Comparison of ENCODE assay signal across 15 cellular contexts in genomic region chr6:41784581-41785171, GRCh38. TPM values are rescaled to one million over a fixed set of nuclear protein-coding genes. Genes with fewer than 3 reads are reported as not detected.
DNase-seq lines count a peak whose midpoint lies in the region; ATAC-seq, FAIRE-seq and TF ChIP-seq lines count a peak whose summit lies in the region.
"Had no signal": no experiment of that assay in that cellular context is flagged by ENCODE, and none has a peak within 500 bp of the region (broad histone marks: within the 10 kb centered on the region; RNA-seq: fewer than 3 reads in every experiment).

No MANE protein-coding gene starts in this region.

- no peaks in the 10 kb centered on the region for H4K20me1 ChIP-seq in GM12878 (ENCODE audit: control insufficient read depth, insufficient read depth)

- SMC1A ChIA-PET in GM12878 (lab: Charles Lee; ENCODE audit: uncharacterized antibody, unreplicated experiment), result interaction anchor here (0.6 to 5.6 kb wide), 10 partner anchors 10 to 431 kb away, joined by 3 to 54 read pairs (median 3); partner anchors contain the start of genes BYSL and MED20

- TF ChIP-seq POLR2A in GM12878 (IDR thresholded peaks at IDR 0.05; ENCODE audit: low read depth, low read length), result no peak

- FAIRE-seq in GM12878 (lab: Jason Lieb, UNC), result no peak
- FAIRE-seq: islet of Langerhans had no signal

- POLR2A ChIA-PET in CD8-positive, alpha-beta T cell (lab: Charles Lee), result no interaction called here
- POLR2A ChIA-PET in GM12878 (lab: Charles Lee), result no interaction called here

- H3K36me3 ChIP-seq in CD8-positive, alpha-beta T cell (ENCODE audit: insufficient read depth, low read length), result peaks cover 7% of the 10 kb centered on the region
- H3K36me3 ChIP-seq in GM12878 (ENCODE audit: control insufficient read depth in 2 of 2, insufficient read depth in 2 of 2, low read length in 1 of 2), result peaks cover 0 to 7% of the 10 kb centered on the region in 2 experiments; a peak in 2 of 4 replicates
- H3K36me3 ChIP-seq: uterus had no signal

- H3K27me3 ChIP-seq in CD8-positive, alpha-beta T cell (ENCODE audit: insufficient read depth, low read length), result no peaks in the 10 kb centered on the region
- no peaks in the 10 kb centered on the region for H3K27me3 ChIP-seq in GM12878 (replicated peaks in 1 of 2; ENCODE audit: control insufficient read depth in 2 of 2, insufficient read depth in 2 of 2, low read length in 1 of 2)
- H3K27me3 ChIP-seq: esophagus muscularis mucosa, uterus had no signal

- H3K9me3 Mint-ChIP-seq in CD8-positive, alpha-beta T cell, result no peaks in the 10 kb centered on the region
- no peaks in the 10 kb centered on the region for H3K9me3 Mint-ChIP-seq in nephron

- H3K4me1 Mint-ChIP-seq in CD8-positive, alpha-beta T cell (ENCODE audit: low read depth), result peaks cover 24% of the 10 kb centered on the region
- peaks cover 31% of the 10 kb centered on the region for H3K4me1 Mint-ChIP-seq in nephron

- TF ChIP-seq EP300 in GM12878 (IDR thresholded peaks at IDR 0.05; ENCODE audit: borderline replicate concordance in 1 of 2, control insufficient read depth in 1 of 2, low read depth in 2 of 2, low read length in 2 of 2), result no peak

- no peak overlapping the region for H3K4me3 ChIP-seq in CD8-positive, alpha-beta T cell (ENCODE audit: low read depth, low read length)
- no peak overlapping the region for H3K4me3 ChIP-seq in GM12878
- H3K4me3 ChIP-seq: esophagus muscularis mucosa, GM23248, uterus had no signal

- no peak overlapping the region for H3K27ac ChIP-seq in CD8-positive, alpha-beta T cell (ENCODE audit: low read depth, low read length)
- no peak overlapping the region for H3K27ac ChIP-seq in GM12878 (ENCODE audit: control insufficient read depth, insufficient read depth)
- H3K27ac ChIP-seq: GM23248 had no signal

- H3K36me3 Mint-ChIP-seq in CD8-positive, alpha-beta T cell, result peaks cover 17% of the 10 kb centered on the region
- H3K36me3 Mint-ChIP-seq in nephron (ENCODE audit: low read depth), result peaks cover 11% of the 10 kb centered on the region

- H2AFZ ChIP-seq in GM12878 (ENCODE audit: control insufficient read depth, low read depth, low read length), result no peak overlapping the region
- H2AFZ ChIP-seq: GM23248 had no signal

- 69% methylated on average over 5 of the region's 5 CpGs for WGBS in GM12878 (ENCODE audit: insufficient coverage, insufficient replicate concordance, low lambda C conversion rate, missing lambda C conversion rate)

- in situ Hi-C loops in GM12878 (cut with MboI), result loop anchor here (5.0 kb wide), 1 partner anchor 258 kb away; no protein-coding TSS in a partner anchor

- no peak for ATAC-seq in CD8-positive, alpha-beta T cell
- no peak for ATAC-seq in GM12878

- no peak for TF ChIP-seq RAD21 in GM12878 (IDR thresholded peaks at IDR 0.05; ENCODE audit: insufficient read depth, low read depth, low read length)

- H3K27me3 Mint-ChIP-seq in CD8-positive, alpha-beta T cell (ENCODE audit: low read depth), result peaks cover 4% of the 10 kb centered on the region
- H3K27me3 Mint-ChIP-seq in nephron (ENCODE audit: low read depth), result no peaks in the 10 kb centered on the region

- RAD21 ChIA-PET in GM12878 (lab: Charles Lee; ENCODE audit: unreplicated experiment), result interaction anchor here (0.6 to 5.0 kb wide), 7 partner anchors 52 to 380 kb away, joined by 3 to 80 read pairs (median 3); partner anchors contain the start of genes BYSL and MED20

- no peak overlapping the region for H3K4me2 ChIP-seq in GM12878 (ENCODE audit: control insufficient read depth, insufficient read depth)

- peak overlapping the region; percentile 49 for H3K4me3 Mint-ChIP-seq in CD8-positive, alpha-beta T cell
- H3K4me3 Mint-ChIP-seq in nephron, result peak overlapping the region; percentile 92 to 99 (median 93)

- H3K9ac ChIP-seq in GM12878 (ENCODE audit: control insufficient read depth, insufficient read depth, low read length), result no peak overlapping the region
- H3K9ac ChIP-seq: GM23248 had no signal

- peaks cover 16% of the 10 kb centered on the region for H3K4me1 ChIP-seq in CD8-positive, alpha-beta T cell (ENCODE audit: insufficient read depth, low read length)
- H3K4me1 ChIP-seq in GM12878 (ENCODE audit: control insufficient read depth, insufficient read depth, low read length), result peaks cover 30% of the 10 kb centered on the region

- TF ChIP-seq CTCF in CD8-positive, alpha-beta T cell (IDR thresholded peaks at IDR 0.05), result no peak
- TF ChIP-seq CTCF in GM12878 (IDR thresholded peaks at IDR 0.05 in 2 of 3, conservative IDR thresholded peaks at IDR 0.05 in 1 of 3; ENCODE audit: control insufficient read depth in 2 of 3, extremely low read depth in 1 of 3, insufficient read depth in 1 of 3, low read depth in 3 of 3, low read length in 3 of 3) (no peak), nephron (IDR thresholded peaks at IDR 0.05; ENCODE audit: unreplicated experiment in 3 of 3) (no peak)

- no peak overlapping the region for H3K27ac Mint-ChIP-seq in CD8-positive, alpha-beta T cell
- H3K27ac Mint-ChIP-seq in nephron, result peak overlapping the region in 1 of 3 experiments; percentile 17

- CTCF ChIA-PET in CD8-positive, alpha-beta T cell (lab: Charles Lee), result interaction anchor here (0.8 to 9.7 kb wide), 9 partner anchors 8 to 432 kb away, joined by 3 to 153 read pairs (median 4); partner anchors contain the start of genes BYSL, MED20, TAF8 and USP49
- CTCF ChIA-PET in GM12878 (lab: Yijun Ruan, JAX), result interaction anchor here (0.9 to 8.3 kb wide), 10 partner anchors 9 to 478 kb away, joined by 3 to 141 read pairs (median 5); partner anchors contain the start of genes BYSL, MED20 and TAF8

- no TSS peak for BruUV-seq in GM12878 (replicated peaks; lab: Mats Ljungman, UMichigan)

- intact Hi-C loops in CD8-positive, alpha-beta T cell (cut with DNase I, micrococcal nuclease), result loop anchor here (5.0 to 10.0 kb wide), 8 partner anchors 153 to 1793 kb away; partner anchors contain the start of genes POLH (in 2 of the 2), XPO5 (in 2 of the 2), KLC4 (in 1 of the 2) and LRRC73 (in 1 of the 2)
- intact Hi-C loops in GM12878 (cut with micrococcal nuclease; ENCODE audit: unreplicated experiment), result loop anchor here (5.0 kb wide), 4 partner anchors 113 to 778 kb away; partner anchors contain the start of genes BYSL, MED20, UBR2 and USP49

- DNase-seq in CD8-positive, alpha-beta T cell, result no peak
- DNase-seq in HT-29 (ENCODE audit: low spot score) (peak; percentile 86), GM12878 (ENCODE audit: low read depth, low spot score) (no peak), LoVo (ENCODE audit: low spot score) (no peak), amygdala (lab: John Stamatoyannopoulos, UW) (no peak), HUDEP-2 (lab: John Stamatoyannopoulos, UW; ENCODE audit: unreplicated experiment in 76 of 76) (no peak)
- DNase-seq: DMS79 treated with DMSO at 0.1 percent for 48 hours, GM23248, NCI-H1092, OCI-M1, uterus had no signal

- peaks cover 22% of the 10 kb centered on the region for H3K79me2 ChIP-seq in GM12878 (ENCODE audit: control insufficient read depth, insufficient read depth, low read length)

- H3K9me3 ChIP-seq in CD8-positive, alpha-beta T cell (ENCODE audit: low read length), result no peaks in the 10 kb centered on the region
- H3K9me3 ChIP-seq in GM12878 (replicated peaks; ENCODE audit: control insufficient read depth, insufficient read depth, low read length), result no peaks in the 10 kb centered on the region
- H3K9me3 ChIP-seq: esophagus muscularis mucosa, uterus had no signal

RNA-seq across cellular contexts. Expression of gene TOMM6, which starts 2.8 kb away (rescaled TPM):
- 100 to 1,000 TPM in 1 of 2 experiments, 10 to 100 TPM in 1; 94.3 to 101 TPM for total RNA-seq in CD8-positive, alpha-beta T cell
- total RNA-seq in HT-29 (2014; rRNA removed; shearing (Covaris generic)), result 83.4 and 86.2 TPM in 2 replicates
- 7.2 and 14.7 TPM in 2 replicates for total RNA-seq in GM12878 (2013; cell fraction: nucleolus; rRNA removed)
- total RNA-seq in GM12878 (2014; rRNA removed) (206 TPM in 2 replicates), GM12878 (2014; rRNA removed; fragmentation: Illumina TruSeq; extraction: Trizol) (290 and 315 TPM in 2 replicates), GM12878 (2021) (262 and 265 TPM in 2 replicates)
- polyA plus RNA-seq in GM12878 (2011; ENCODE audit: low read depth), result 531 TPM
- polyA plus RNA-seq in GM12878 (2011; rRNA removed) (288 and 289 TPM in 2 replicates), GM12878 (2014; fragmentation: Illumina TruSeq; extraction: Trizol) (746 and 940 TPM in 2 replicates), GM12878 (2014; fragmentation: Nextera tagmentation; extraction: Ambion mirVana) (100 to 1,000 TPM; 653 to 729 TPM), GM12878 (2014; rRNA removed) (283 and 357 TPM in 2 replicates), GM12878 (2016; fragmentation: Nextera tagmentation; extraction: Ambion mirVana) (100 to 1,000 TPM; 538 to 566 TPM)
- polyA plus RNA-seq in GM12878 (2011; cell fraction: cytosol; rRNA removed), result 273 and 455 TPM in 2 replicates
- polyA plus RNA-seq in GM12878 (2011; cell fraction: nucleus; rRNA removed), result 92.9 and 97.2 TPM in 2 replicates
- 285 and 314 TPM in 2 replicates for polyA plus RNA-seq in GM12878 (2012)
- 71.8 and 90.6 TPM in 2 replicates for polyA minus RNA-seq in GM12878 (2011; rRNA and poly(A)+ RNA removed)
- polyA minus RNA-seq in GM12878 (2011; cell fraction: cytosol; rRNA and poly(A)+ RNA removed), result 23.6 and 24.3 TPM in 2 replicates
- polyA minus RNA-seq in GM12878 (2011; cell fraction: nucleus; rRNA and poly(A)+ RNA removed), result 13.2 and 14.3 TPM in 2 replicates

RNA-seq across cellular contexts. Expression of gene PRICKLE4, which starts 4.1 kb away (rescaled TPM):
- total RNA-seq in CD8-positive, alpha-beta T cell, result not detected
- 16.0 and 16.9 TPM in 2 replicates for total RNA-seq in HT-29 (2014; rRNA removed; shearing (Covaris generic))
- total RNA-seq in GM12878 (2013; cell fraction: nucleolus; rRNA removed), result 2.1 and 3.4 TPM in 2 replicates
- total RNA-seq in GM12878 (2014; rRNA removed), result 0.85 TPM in 1 of 2 replicates, not detected in the other
- total RNA-seq in GM12878 (2014; rRNA removed; fragmentation: Illumina TruSeq; extraction: Trizol), result not detected in 2 replicates
- 0.37 TPM in 1 of 2 replicates, not detected in the other for total RNA-seq in GM12878 (2021)
- not detected for polyA plus RNA-seq in GM12878 (2011; ENCODE audit: low read depth)
- not detected in 2 replicates for polyA plus RNA-seq in GM12878 (2011; rRNA removed)
- 0.10 TPM in 1 of 2 replicates, not detected in the other for polyA plus RNA-seq in GM12878 (2011; cell fraction: cytosol; rRNA removed)
- polyA plus RNA-seq in GM12878 (2011; cell fraction: nucleus; rRNA removed), result 0.99 and 2.1 TPM in 2 replicates
- polyA plus RNA-seq in GM12878 (2012), result 0.65 and 1.2 TPM in 2 replicates
- polyA plus RNA-seq in GM12878 (2014; fragmentation: Illumina TruSeq; extraction: Trizol), result not detected in 2 replicates
- polyA plus RNA-seq in GM12878 (2014; fragmentation: Nextera tagmentation; extraction: Ambion mirVana), result not detected
- not detected in 2 replicates for polyA plus RNA-seq in GM12878 (2014; rRNA removed)
- polyA plus RNA-seq in GM12878 (2016; fragmentation: Nextera tagmentation; extraction: Ambion mirVana), result under 1 TPM; 0.33 to 0.35 TPM
- polyA minus RNA-seq in GM12878 (2011; rRNA and poly(A)+ RNA removed), result not detected in 2 replicates
- polyA minus RNA-seq in GM12878 (2011; cell fraction: cytosol; rRNA and poly(A)+ RNA removed), result not detected in 2 replicates
- not detected in 2 replicates for polyA minus RNA-seq in GM12878 (2011; cell fraction: nucleus; rRNA and poly(A)+ RNA removed)
- polyA plus RNA-seq: GM23248 had no signal

RNA-seq across cellular contexts. Expression of gene FRS3, which starts 5.0 kb away (rescaled TPM):
- total RNA-seq in CD8-positive, alpha-beta T cell, result 1 to 10 TPM; 3.7 to 6.2 TPM
- total RNA-seq in HT-29 (2014; rRNA removed; shearing (Covaris generic)), result 3.4 and 3.9 TPM in 2 replicates
- 3.2 TPM in 2 replicates for total RNA-seq in GM12878 (2013; cell fraction: nucleolus; rRNA removed)
- total RNA-seq in GM12878 (2014; rRNA removed) (1.4 and 2.1 TPM in 2 replicates), GM12878 (2014; rRNA removed; fragmentation: Illumina TruSeq; extraction: Trizol) (1.3 TPM in 2 replicates), GM12878 (2021) (3.2 and 3.6 TPM in 2 replicates)
- polyA plus RNA-seq in GM12878 (2011; ENCODE audit: low read depth), result 6.6 TPM
- polyA plus RNA-seq in GM12878 (2011; rRNA removed) (1.7 and 2.1 TPM in 2 replicates), GM12878 (2014; fragmentation: Illumina TruSeq; extraction: Trizol) (0.16 and 1.2 TPM in 2 replicates), GM12878 (2014; fragmentation: Nextera tagmentation; extraction: Ambion mirVana) (under 1 TPM; 0.05 to 0.09 TPM), GM12878 (2014; rRNA removed) (3.4 and 3.8 TPM in 2 replicates), GM12878 (2016; fragmentation: Nextera tagmentation; extraction: Ambion mirVana) (1 to 10 TPM; 1.4 to 2.7 TPM)
- polyA plus RNA-seq in GM12878 (2011; cell fraction: cytosol; rRNA removed), result 2.8 and 3.8 TPM in 2 replicates
- polyA plus RNA-seq in GM12878 (2011; cell fraction: nucleus; rRNA removed), result 6.8 and 8.2 TPM in 2 replicates
- polyA plus RNA-seq in GM12878 (2012), result 1.8 and 1.9 TPM in 2 replicates
- polyA minus RNA-seq in GM12878 (2011; rRNA and poly(A)+ RNA removed), result 1.1 and 2.0 TPM in 2 replicates
- polyA minus RNA-seq in GM12878 (2011; cell fraction: cytosol; rRNA and poly(A)+ RNA removed), result 1.2 TPM in 2 replicates
- 0.73 and 2.9 TPM in 2 replicates for polyA minus RNA-seq in GM12878 (2011; cell fraction: nucleus; rRNA and poly(A)+ RNA removed)

RNA-seq across cellular contexts. Expression of gene PGC, which starts 37.5 kb away (rescaled TPM):
- not detected for total RNA-seq in CD8-positive, alpha-beta T cell
- 0.20 and 0.26 TPM in 2 replicates for total RNA-seq in HT-29 (2014; rRNA removed; shearing (Covaris generic))
- not detected in 2 replicates for total RNA-seq in GM12878 (2013; cell fraction: nucleolus; rRNA removed)
- total RNA-seq in GM12878 (2014; rRNA removed) (not detected in 2 replicates), GM12878 (2014; rRNA removed; fragmentation: Illumina TruSeq; extraction: Trizol) (not detected in 2 replicates), GM12878 (2021) (0.26 and 1.2 TPM in 2 replicates)
- polyA plus RNA-seq in GM12878 (2011; ENCODE audit: low read depth), result not detected
- polyA plus RNA-seq in GM12878 (2011; rRNA removed) (not detected in 2 replicates), GM12878 (2014; fragmentation: Illumina TruSeq; extraction: Trizol) (not detected in 2 replicates), GM12878 (2014; fragmentation: Nextera tagmentation; extraction: Ambion mirVana) (not detected), GM12878 (2014; rRNA removed) (not detected in 2 replicates), GM12878 (2016; fragmentation: Nextera tagmentation; extraction: Ambion mirVana) (not detected)
- polyA plus RNA-seq in GM12878 (2011; cell fraction: cytosol; rRNA removed), result not detected in 2 replicates
- polyA plus RNA-seq in GM12878 (2011; cell fraction: nucleus; rRNA removed), result not detected in 2 replicates
- not detected in 2 replicates for polyA plus RNA-seq in GM12878 (2012)
- not detected in 2 replicates for polyA minus RNA-seq in GM12878 (2011; rRNA and poly(A)+ RNA removed)
- not detected in 2 replicates for polyA minus RNA-seq in GM12878 (2011; cell fraction: cytosol; rRNA and poly(A)+ RNA removed)
- not detected in 2 replicates for polyA minus RNA-seq in GM12878 (2011; cell fraction: nucleus; rRNA and poly(A)+ RNA removed)
- total RNA-seq: GM23248, posterior vena cava had no signal
- polyA plus RNA-seq: GM23248 had no signal

RNA-seq across cellular contexts. Expression of gene TFEB, which starts 49.3 kb away (rescaled TPM):
- total RNA-seq in CD8-positive, alpha-beta T cell, result 10 to 100 TPM; 10.2 to 12.7 TPM
- 24.0 and 24.1 TPM in 2 replicates for total RNA-seq in HT-29 (2014; rRNA removed; shearing (Covaris generic))
- 91.8 and 108 TPM in 2 replicates for total RNA-seq in GM12878 (2013; cell fraction: nucleolus; rRNA removed)
- 95.7 and 97.9 TPM in 2 replicates for total RNA-seq in GM12878 (2014; rRNA removed)
- total RNA-seq in GM12878 (2014; rRNA removed; fragmentation: Illumina TruSeq; extraction: Trizol), result 30.7 and 31.4 TPM in 2 replicates
- total RNA-seq in GM12878 (2021), result 97.7 and 108 TPM in 2 replicates
- polyA plus RNA-seq in GM12878 (2011; ENCODE audit: low read depth), result 42.6 TPM
- polyA plus RNA-seq in GM12878 (2011; rRNA removed), result 22.8 and 62.1 TPM in 2 replicates
- polyA plus RNA-seq in GM12878 (2011; cell fraction: cytosol; rRNA removed), result 56.5 and 88.1 TPM in 2 replicates
- 83.6 and 85.7 TPM in 2 replicates for polyA plus RNA-seq in GM12878 (2011; cell fraction: nucleus; rRNA removed)
- polyA plus RNA-seq in GM12878 (2012), result 59.0 and 84.4 TPM in 2 replicates
- 6.6 and 22.4 TPM in 2 replicates for polyA plus RNA-seq in GM12878 (2014; fragmentation: Illumina TruSeq; extraction: Trizol)
- 1 to 10 TPM in 1 of 2 experiments, under 1 TPM in 1; 0.84 to 2.6 TPM for polyA plus RNA-seq in GM12878 (2014; fragmentation: Nextera tagmentation; extraction: Ambion mirVana)
- 107 and 133 TPM in 2 replicates for polyA plus RNA-seq in GM12878 (2014; rRNA removed)
- 10 to 100 TPM; 59.4 to 64.3 TPM for polyA plus RNA-seq in GM12878 (2016; fragmentation: Nextera tagmentation; extraction: Ambion mirVana)
- 46.4 and 70.0 TPM in 2 replicates for polyA minus RNA-seq in GM12878 (2011; rRNA and poly(A)+ RNA removed)
- polyA minus RNA-seq in GM12878 (2011; cell fraction: cytosol; rRNA and poly(A)+ RNA removed), result 35.4 and 37.4 TPM in 2 replicates
- 29.1 and 40.5 TPM in 2 replicates for polyA minus RNA-seq in GM12878 (2011; cell fraction: nucleus; rRNA and poly(A)+ RNA removed)
